ENCODE assay signal across 20 cellular contexts in genomic region chr20:62217913-62218773, GRCh38. TPM values are rescaled to one million over a fixed set of nuclear protein-coding genes. Genes with fewer than 3 reads are reported as not detected.
"Had no signal": no experiment of that assay in that cellular context is flagged by ENCODE, and none has a peak within 500 bp of the region (broad histone marks: within the 10 kb centered on the region; RNA-seq: fewer than 3 reads in every experiment).

No MANE protein-coding gene starts in this region.

- DNase-seq: activated CD4-positive, alpha-beta T cell treated with anti-CD3 and anti-CD28 coated beads for 4 hours; activated CD8-positive, alpha-beta T cell treated with anti-CD3 and anti-CD28 coated beads for 36 hours; activated effector memory CD4-positive, alpha-beta T cell treated with anti-CD3 and anti-CD28 coated beads, Interleukin-2, amount 50 U/mL, for 16 hours; activated T-cell treated with anti-CD3 and anti-CD28 coated beads, Interleukin-2, amount 50 U/mL, for 4 hours; adrenal gland; left ventricle myocardium inferior; mucosa of descending colon; naive thymus-derived CD4-positive, alpha-beta T cell; T-helper 9 cell had no signal

- H3K27ac Mint-ChIP-seq: activated CD8-positive, alpha-beta T cell treated with anti-CD3 and anti-CD28 coated beads for 36 hours; activated naive CD4-positive, alpha-beta T cell treated with anti-CD3 and anti-CD28 coated beads, Interleukin-2, amount 50 U/mL, for 24 hours; naive thymus-derived CD4-positive, alpha-beta T cell; stimulated activated naive CD8-positive, alpha-beta T cell treated with anti-CD3 and anti-CD28 coated beads, Interleukin-15, Interleukin-2, amounts not matched to agents 100 ng/mL and 50 ng/mL, for 24 hours had no signal

- ATAC-seq: activated CD8-positive, alpha-beta T cell treated with anti-CD3 and anti-CD28 coated beads for 36 hours; activated T-cell treated with anti-CD3 and anti-CD28 coated beads, Interleukin-2, amount 50 U/mL, for 4 hours; esophagus mucosa; mucosa of descending colon; naive thymus-derived CD4-positive, alpha-beta T cell; sciatic nerve had no signal

- H3K9me3 Mint-ChIP-seq: activated CD8-positive, alpha-beta T cell treated with anti-CD3 and anti-CD28 coated beads for 36 hours; activated naive CD4-positive, alpha-beta T cell treated with anti-CD3 and anti-CD28 coated beads, Interleukin-2, amount 50 U/mL, for 24 hours; activated T-cell treated with anti-CD3 and anti-CD28 coated beads, Interleukin-2, amount 50 U/mL, for 4 hours; naive thymus-derived CD4-positive, alpha-beta T cell; stimulated activated naive CD8-positive, alpha-beta T cell treated with anti-CD3 and anti-CD28 coated beads, Interleukin-15, Interleukin-2, amounts not matched to agents 100 ng/mL and 50 ng/mL, for 24 hours had no signal

- H3K4me1 Mint-ChIP-seq: activated naive CD4-positive, alpha-beta T cell treated with anti-CD3 and anti-CD28 coated beads, Interleukin-2, amount 50 U/mL, for 24 hours had no signal

- H3K36me3 Mint-ChIP-seq: activated naive CD4-positive, alpha-beta T cell treated with anti-CD3 and anti-CD28 coated beads, Interleukin-2, amount 50 U/mL, for 24 hours; naive thymus-derived CD4-positive, alpha-beta T cell had no signal

- H3K9me3 ChIP-seq: adrenal gland, left ventricle myocardium inferior, mucosa of descending colon, prostate gland, suprapubic skin, upper lobe of left lung had no signal

- H3K36me3 ChIP-seq: adrenal gland, cardiac muscle cell, left ventricle myocardium inferior, prostate gland, suprapubic skin, upper lobe of left lung had no signal

- H3K4me3 Mint-ChIP-seq: activated CD8-positive, alpha-beta T cell treated with anti-CD3 and anti-CD28 coated beads for 36 hours; activated T-cell treated with anti-CD3 and anti-CD28 coated beads, Interleukin-2, amount 50 U/mL, for 4 hours; stimulated activated naive CD8-positive, alpha-beta T cell treated with anti-CD3 and anti-CD28 coated beads, Interleukin-15, Interleukin-2, amounts not matched to agents 100 ng/mL and 50 ng/mL, for 24 hours had no signal

- H3K27ac ChIP-seq: adrenal gland, cardiac muscle cell, left ventricle myocardium inferior, prostate gland, suprapubic skin, upper lobe of left lung had no signal

- H3K4me3 ChIP-seq: adrenal gland, cardiac muscle cell, mucosa of descending colon, prostate gland, suprapubic skin, upper lobe of left lung had no signal

- FAIRE-seq: endometrium, keratinocyte had no signal

RNA-seq across cellular contexts. Expression of gene HRH3, which starts 1.9 kb away (rescaled TPM):
- total RNA-seq: activated CD8-positive, alpha-beta T cell treated with anti-CD3 and anti-CD28 coated beads for 36 hours; activated T-cell treated with anti-CD3 and anti-CD28 coated beads, Interleukin-2, amount 50 U/mL, for 4 hours; cardiac muscle cell; esophagus mucosa; left ventricle myocardium inferior; naive thymus-derived CD4-positive, alpha-beta T cell; omental fat pad; sciatic nerve; suprapubic skin; upper lobe of left lung had no signal
- polyA plus RNA-seq: cardiac muscle cell; keratinocyte; naive thymus-derived CD4-positive, alpha-beta T cell had no signal
